8 cellular contexts compared by ENCODE assay signal in genomic region chr14:21510735-21511657, GRCh38. TPM values are rescaled to one million over a fixed set of nuclear protein-coding genes. Genes with fewer than 3 reads are reported as not detected.
DNase-seq lines count a peak whose midpoint lies in the region; FAIRE-seq and TF ChIP-seq lines count a peak whose summit lies in the region.

TSS of gene METTL3 (minus strand) at chr14:21511340. CDS start at chr14:21511223, 117 bp downstream.

- peaks cover 21% of the 10 kb centered on the region for H3K36me3 Mint-ChIP-seq in activated naive CD4-positive, alpha-beta T cell treated with anti-CD3 and anti-CD28 coated beads for 36 hours (ENCODE audit: low read depth)

- intact Hi-C loops in activated naive CD4-positive, alpha-beta T cell treated with anti-CD3 and anti-CD28 coated beads for 36 hours (cut with micrococcal nuclease) = loop anchor here (1.0 to 10.0 kb wide), 11 partner anchors 15 to 1254 kb away; partner anchors contain the start of genes CHD8, HNRNPC, OXA1L and SALL2

- H3K36me3 ChIP-seq in neuronal stem cell (replicated peaks in 1 of 2; ENCODE audit: control insufficient read depth in 2 of 2, insufficient read depth in 2 of 2, low read length in 2 of 2) = peaks cover 3 to 36% of the 10 kb centered on the region in 2 donors

- peak within 1 kb of the TSS; percentile 76 for H2BK5ac ChIP-seq in neuronal stem cell (ENCODE audit: low read length)

- peak within 1 kb of the TSS; percentile 16 for H2AK5ac ChIP-seq in neuronal stem cell (ENCODE audit: low read depth, low read length)

- no peak within 1 kb of the TSS for H3K14ac ChIP-seq in neuronal stem cell (ENCODE audit: low read length)

- no peaks in the 10 kb centered on the region for H3K27me3 ChIP-seq in neuronal stem cell (ENCODE audit: control insufficient read depth in 3 of 3, insufficient read depth in 3 of 3, low read depth in 1 of 3, low read length in 3 of 3)

- peak within 1 kb of the TSS; percentile 95 for H3K18ac ChIP-seq in neuronal stem cell (ENCODE audit: low read length)

- H2AFZ ChIP-seq in neuronal stem cell (ENCODE audit: low read length) = peak within 1 kb of the TSS; percentile 83

- CTCF ChIA-PET in activated naive CD4-positive, alpha-beta T cell treated with anti-CD3 and anti-CD28 coated beads for 36 hours (lab: Charles Lee) = interaction anchor here (0.8 to 6.5 kb wide), 6 partner anchors 11 to 55 kb away, joined by 3 to 44 read pairs (median 6); partner anchors contain the start of genes CHD8, RAB2B and SALL2

- H3K9ac ChIP-seq in neuronal stem cell (ENCODE audit: low read depth, low read length, poor library complexity) = peak within 1 kb of the TSS; percentile 89

- H3K9me3 ChIP-seq in neuronal stem cell (replicated peaks in 1 of 2; ENCODE audit: control insufficient read depth in 2 of 2, insufficient read depth in 1 of 2, low read depth in 1 of 2, low read length in 2 of 2) = no peaks in the 10 kb centered on the region

- peaks cover 5 to 9% of the 10 kb centered on the region in 2 donors for H3K4me1 ChIP-seq in neuronal stem cell (ENCODE audit: control insufficient read depth in 2 of 2, insufficient read depth in 1 of 2, low read depth in 1 of 2, low read length in 2 of 2)

- H3K27ac Mint-ChIP-seq in activated naive CD4-positive, alpha-beta T cell treated with anti-CD3 and anti-CD28 coated beads for 36 hours = peak within 1 kb of the TSS; percentile 96

- TF ChIP-seq CTCF in HFF-Myc (IDR thresholded peaks at IDR 0.05; ENCODE audit: low read depth, low read length, missing control alignments) (no peak), subcutaneous adipose tissue (IDR thresholded peaks at IDR 0.05; ENCODE audit: low read depth) (no peak)

- peak within 1 kb of the TSS; percentile 80 for H3K4me2 ChIP-seq in neuronal stem cell (ENCODE audit: insufficient read depth, low read length, poor library complexity, severe bottlenecking)

- H3K27me3 Mint-ChIP-seq in activated naive CD4-positive, alpha-beta T cell treated with anti-CD3 and anti-CD28 coated beads for 36 hours (ENCODE audit: low read depth) = no peaks in the 10 kb centered on the region

- H3K23ac ChIP-seq in neuronal stem cell (ENCODE audit: low read depth, low read length, poor library complexity) = no peak within 1 kb of the TSS

- H2BK120ac ChIP-seq in neuronal stem cell (ENCODE audit: low read depth, low read length) = no peak within 1 kb of the TSS

- FAIRE-seq in frontal cortex (lab: Jason Lieb, UNC) = peak; percentile 87

- H4K8ac ChIP-seq in neuronal stem cell (ENCODE audit: low read depth, low read length) = peak within 1 kb of the TSS; percentile 5

- H3K27ac ChIP-seq in neuronal stem cell (replicated peaks; ENCODE audit: low read length) = peak within 1 kb of the TSS; percentile 68

- peak; percentile 95 for DNase-seq in GM03348 (ENCODE audit: low spot score)
- DNase-seq in HFF-Myc (ENCODE audit: extremely low read depth, low read depth) = peak; percentile 98
- peak; percentile 98 for DNase-seq in NAMALWA (ENCODE audit: low spot score)
- DNase-seq in SK-N-DZ (ENCODE audit: low spot score) = peak; percentile 98
- DNase-seq in activated naive CD4-positive, alpha-beta T cell treated with anti-CD3 and anti-CD28 coated beads for 36 hours = peak; percentile 96
- DNase-seq in frontal cortex (ENCODE audit: low spot score in 2 of 2) = peak; percentile 72 to 89
- DNase-seq in neuronal stem cell (ENCODE audit: low spot score) = peak; percentile 92

- no peaks in the 10 kb centered on the region for H3K9me3 Mint-ChIP-seq in activated naive CD4-positive, alpha-beta T cell treated with anti-CD3 and anti-CD28 coated beads for 36 hours

- H2BK15ac ChIP-seq in neuronal stem cell (ENCODE audit: low read length) = peak within 1 kb of the TSS; percentile 8

- H4K91ac ChIP-seq in neuronal stem cell (ENCODE audit: low read depth, low read length, poor library complexity) = peak within 1 kb of the TSS; percentile 34

- peaks cover 6% of the 10 kb centered on the region for H3K79me1 ChIP-seq in neuronal stem cell (ENCODE audit: low read depth, low read length)

- H3K4me1 Mint-ChIP-seq in activated naive CD4-positive, alpha-beta T cell treated with anti-CD3 and anti-CD28 coated beads for 36 hours (ENCODE audit: low read depth) = peaks cover 30% of the 10 kb centered on the region

- no CpG with 5 or more reads among the region's 53 CpGs for WGBS in neuronal stem cell (ENCODE audit: extremely low coverage in 2 of 2, insufficient read length in 2 of 2, insufficient replicate concordance in 1 of 2), 2 donors

- H3K4me3 ChIP-seq in HFF-Myc (replicated peaks; ENCODE audit: low read depth, low read length) = peak within 1 kb of the TSS; percentile 83
- H3K4me3 ChIP-seq in neuronal stem cell (ENCODE audit: low read length in 2 of 2) = peak within 1 kb of the TSS; percentile 90

- H3K4ac ChIP-seq in neuronal stem cell (ENCODE audit: low read length) = no peak within 1 kb of the TSS

- no peak within 1 kb of the TSS for H2BK12ac ChIP-seq in neuronal stem cell (ENCODE audit: low read length)

- peak within 1 kb of the TSS; percentile 96 for H3K4me3 Mint-ChIP-seq in activated naive CD4-positive, alpha-beta T cell treated with anti-CD3 and anti-CD28 coated beads for 36 hours

RNA-seq across cellular contexts. Expression of gene METTL3, which starts in this region (rescaled TPM):
- 118 and 119 TPM in 2 replicates for polyA plus RNA-seq in SK-N-DZ (2014; cell fraction: cytosol; rRNA removed)
- 493 and 536 TPM in 2 replicates for polyA plus RNA-seq in SK-N-DZ (2014; cell fraction: nucleus; rRNA removed)
- total RNA-seq in activated naive CD4-positive, alpha-beta T cell treated with anti-CD3 and anti-CD28 coated beads for 36 hours = 10 to 100 TPM; 60.6 TPM
- total RNA-seq in frontal cortex (93.8 TPM), subcutaneous adipose tissue (10 to 100 TPM; 29.8 to 46.9 (median 40.1) TPM)
- polyA plus RNA-seq in neuronal stem cell (2013, experiment 1 of 2) = 61.5 TPM
- polyA plus RNA-seq in neuronal stem cell (2013, experiment 2 of 2) = 63.8 TPM

Comparison
In these comparisons a context has a peak if more than half of its experiments do, and no peak if none do; other contexts are left out.
1. Peak in every context shown above with its lines: DNase-seq, H3K4me3 ChIP-seq and H3K27ac ChIP-seq.